In the genomic region with DNA sequence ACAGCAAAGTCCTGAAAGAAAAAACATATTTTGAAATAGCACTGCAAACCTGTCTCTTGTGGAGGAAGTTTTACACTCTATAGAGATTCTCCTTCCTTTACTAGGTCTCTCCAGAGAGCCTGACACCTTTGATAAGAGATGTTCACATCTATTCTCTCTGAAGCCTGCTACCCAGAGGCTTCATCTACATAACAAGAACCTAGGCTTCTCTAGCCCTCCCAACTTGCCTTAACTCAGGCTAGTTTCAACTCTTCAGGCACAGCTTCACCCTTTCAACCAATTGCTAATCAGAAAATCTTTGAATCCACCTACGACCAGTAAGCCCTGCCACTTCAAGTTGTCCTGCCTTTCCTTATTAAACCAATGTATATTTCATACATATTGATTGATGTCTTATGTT, we compare ENCODE assay signal across 1 cellular context.
TF ChIP-seq lines count a peak whose summit lies in the region.

No MANE protein-coding gene starts in this region.

TF ChIP-seq in WTC11, 78 proteins besides CTCF, POLR2A, EP300 and RAD21 (continued from another document):
- TF ChIP-seq, protein P1, sequence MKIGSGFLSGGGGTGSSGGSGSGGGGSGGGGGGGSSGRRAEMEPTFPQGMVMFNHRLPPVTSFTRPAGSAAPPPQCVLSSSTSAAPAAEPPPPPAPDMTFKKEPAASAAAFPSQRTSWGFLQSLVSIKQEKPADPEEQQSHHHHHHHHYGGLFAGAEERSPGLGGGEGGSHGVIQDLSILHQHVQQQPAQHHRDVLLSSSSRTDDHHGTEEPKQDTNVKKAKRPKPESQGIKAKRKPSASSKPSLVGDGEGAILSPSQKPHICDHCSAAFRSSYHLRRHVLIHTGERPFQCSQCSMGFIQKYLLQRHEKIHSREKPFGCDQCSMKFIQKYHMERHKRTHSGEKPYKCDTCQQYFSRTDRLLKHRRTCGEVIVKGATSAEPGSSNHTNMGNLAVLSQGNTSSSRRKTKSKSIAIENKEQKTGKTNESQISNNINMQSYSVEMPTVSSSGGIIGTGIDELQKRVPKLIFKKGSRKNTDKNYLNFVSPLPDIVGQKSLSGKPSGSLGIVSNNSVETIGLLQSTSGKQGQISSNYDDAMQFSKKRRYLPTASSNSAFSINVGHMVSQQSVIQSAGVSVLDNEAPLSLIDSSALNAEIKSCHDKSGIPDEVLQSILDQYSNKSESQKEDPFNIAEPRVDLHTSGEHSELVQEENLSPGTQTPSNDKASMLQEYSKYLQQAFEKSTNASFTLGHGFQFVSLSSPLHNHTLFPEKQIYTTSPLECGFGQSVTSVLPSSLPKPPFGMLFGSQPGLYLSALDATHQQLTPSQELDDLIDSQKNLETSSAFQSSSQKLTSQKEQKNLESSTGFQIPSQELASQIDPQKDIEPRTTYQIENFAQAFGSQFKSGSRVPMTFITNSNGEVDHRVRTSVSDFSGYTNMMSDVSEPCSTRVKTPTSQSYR (CRISPR knock-in tag; IDR thresholded peaks at IDR 0.05), result no peak
- TF ChIP-seq NFATC4 (CRISPR knock-in tag; IDR thresholded peaks at IDR 0.05) (no peak), CBFB (CRISPR knock-in tag; IDR thresholded peaks at IDR 0.05; ENCODE audit: low read depth) (no peak), ZBTB21 (CRISPR knock-in tag; IDR thresholded peaks at IDR 0.05; ENCODE audit: borderline replicate concordance) (no peak)
- TF ChIP-seq, protein P2, sequence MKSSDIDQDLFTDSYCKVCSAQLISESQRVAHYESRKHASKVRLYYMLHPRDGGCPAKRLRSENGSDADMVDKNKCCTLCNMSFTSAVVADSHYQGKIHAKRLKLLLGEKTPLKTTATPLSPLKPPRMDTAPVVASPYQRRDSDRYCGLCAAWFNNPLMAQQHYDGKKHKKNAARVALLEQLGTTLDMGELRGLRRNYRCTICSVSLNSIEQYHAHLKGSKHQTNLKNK (CRISPR knock-in tag; IDR thresholded peaks at IDR 0.05), result no peak
- TF ChIP-seq, protein P3, sequence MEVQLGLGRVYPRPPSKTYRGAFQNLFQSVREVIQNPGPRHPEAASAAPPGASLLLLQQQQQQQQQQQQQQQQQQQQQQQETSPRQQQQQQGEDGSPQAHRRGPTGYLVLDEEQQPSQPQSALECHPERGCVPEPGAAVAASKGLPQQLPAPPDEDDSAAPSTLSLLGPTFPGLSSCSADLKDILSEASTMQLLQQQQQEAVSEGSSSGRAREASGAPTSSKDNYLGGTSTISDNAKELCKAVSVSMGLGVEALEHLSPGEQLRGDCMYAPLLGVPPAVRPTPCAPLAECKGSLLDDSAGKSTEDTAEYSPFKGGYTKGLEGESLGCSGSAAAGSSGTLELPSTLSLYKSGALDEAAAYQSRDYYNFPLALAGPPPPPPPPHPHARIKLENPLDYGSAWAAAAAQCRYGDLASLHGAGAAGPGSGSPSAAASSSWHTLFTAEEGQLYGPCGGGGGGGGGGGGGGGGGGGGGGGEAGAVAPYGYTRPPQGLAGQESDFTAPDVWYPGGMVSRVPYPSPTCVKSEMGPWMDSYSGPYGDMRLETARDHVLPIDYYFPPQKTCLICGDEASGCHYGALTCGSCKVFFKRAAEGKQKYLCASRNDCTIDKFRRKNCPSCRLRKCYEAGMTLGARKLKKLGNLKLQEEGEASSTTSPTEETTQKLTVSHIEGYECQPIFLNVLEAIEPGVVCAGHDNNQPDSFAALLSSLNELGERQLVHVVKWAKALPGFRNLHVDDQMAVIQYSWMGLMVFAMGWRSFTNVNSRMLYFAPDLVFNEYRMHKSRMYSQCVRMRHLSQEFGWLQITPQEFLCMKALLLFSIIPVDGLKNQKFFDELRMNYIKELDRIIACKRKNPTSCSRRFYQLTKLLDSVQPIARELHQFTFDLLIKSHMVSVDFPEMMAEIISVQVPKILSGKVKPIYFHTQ (CRISPR knock-in tag; IDR thresholded peaks at IDR 0.05), result no peak
TF ChIP-seq in WTC11: peak in this region for 0.
